Comparison of ENCODE assay signal across 1 cellular context in the genomic region with DNA sequence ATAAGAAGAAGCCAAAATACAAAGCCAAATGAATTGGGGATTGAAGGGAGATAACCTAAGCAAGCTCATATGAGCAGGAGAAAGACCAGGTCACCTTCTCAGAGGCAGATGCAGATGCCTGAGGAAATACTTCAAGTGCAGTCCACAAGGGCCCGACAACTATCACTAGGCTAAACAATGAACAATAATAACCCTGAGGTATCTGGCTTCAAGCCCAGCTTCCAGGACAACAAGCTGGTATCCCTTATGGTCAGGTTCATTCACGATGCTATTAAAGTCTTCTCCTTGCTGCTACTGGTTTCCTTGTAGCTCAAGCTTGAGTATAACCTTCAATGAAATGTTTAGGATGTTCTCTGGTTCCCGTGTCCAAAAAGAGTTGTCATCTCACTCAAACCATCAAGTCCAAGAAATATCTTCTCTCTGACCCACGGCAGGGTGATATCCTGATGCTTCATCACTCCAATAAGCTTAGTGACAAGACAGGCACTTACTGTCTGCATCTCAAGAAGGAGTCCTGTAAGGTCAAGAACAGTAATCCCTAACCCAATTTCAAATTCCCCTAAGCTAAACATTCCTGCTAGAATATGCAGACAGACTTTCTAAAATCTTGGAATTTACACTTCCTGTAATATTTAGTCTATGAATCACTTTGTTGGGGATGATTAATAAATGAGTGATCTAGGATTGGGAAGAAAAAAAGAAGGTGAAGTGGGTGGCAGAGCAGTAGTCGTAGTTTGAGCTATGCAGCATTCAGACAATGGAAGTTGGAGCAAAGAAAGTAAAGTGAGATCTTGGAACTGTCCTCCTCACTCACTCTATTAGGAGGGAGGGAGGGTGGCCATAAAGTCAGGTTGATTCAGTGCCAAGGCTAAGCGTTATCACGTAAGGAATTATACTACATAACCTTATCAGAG.
TF ChIP-seq lines count a peak whose summit lies in the region.

No MANE protein-coding gene starts in this region.

TF ChIP-seq in HCT116, 20 proteins besides CTCF, POLR2A, EP300 and RAD21 (continued from another document):
- no peak for TF ChIP-seq ZNF274 (IDR thresholded peaks at IDR 0.05; ENCODE audit: low read depth, low read length)
- no peak for TF ChIP-seq ELF1 (IDR thresholded peaks at IDR 0.05; ENCODE audit: borderline replicate concordance, low read depth)
- no peak for TF ChIP-seq SIN3A (IDR thresholded peaks at IDR 0.05; ENCODE audit: low read depth)
- TF ChIP-seq CBX3 (IDR thresholded peaks at IDR 0.05; ENCODE audit: low read depth): 0 out of 2 replicates have a peak, but pooled peaks have one; percentile 20
- no peak for TF ChIP-seq ZFX (IDR thresholded peaks at IDR 0.05)
- TF ChIP-seq CEBPB (IDR thresholded peaks at IDR 0.05; ENCODE audit: low read depth): no peak
- no peak for TF ChIP-seq REST (IDR thresholded peaks at IDR 0.05; ENCODE audit: low read depth)
